ENCODE assay signal across 17 cellular contexts in the genomic region with DNA sequence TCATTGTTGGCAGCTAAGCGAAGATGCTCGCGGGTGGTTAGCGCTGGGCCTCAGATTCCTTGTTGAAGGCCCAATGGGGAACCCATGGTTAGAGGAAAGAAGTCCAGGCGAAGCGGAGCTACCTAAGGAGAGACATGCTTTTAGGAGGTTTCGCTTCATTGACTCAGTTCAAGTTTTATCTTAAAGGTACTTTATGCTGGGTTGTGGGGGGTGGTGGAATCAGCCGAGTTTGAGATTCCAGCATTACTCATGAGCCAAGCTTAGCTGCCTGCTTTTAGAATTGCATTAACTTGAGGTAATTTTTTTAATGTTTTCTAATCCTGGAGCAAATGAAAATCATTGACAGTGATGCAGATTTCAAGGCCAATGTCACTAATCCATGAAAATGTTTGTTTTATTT. TPM values are rescaled to one million over a fixed set of nuclear protein-coding genes. Genes with fewer than 3 reads are reported as not detected.
A peak's percentile ranks its signal among the peaks of the same experiment; 100 is the strongest.
DNase-seq lines count a peak whose midpoint lies in the region; ATAC-seq, FAIRE-seq and TF ChIP-seq lines count a peak whose summit lies in the region.
"Had no signal": no experiment of that assay in that cellular context is flagged by ENCODE, and none has a peak within 500 bp of the region (broad histone marks: within the 10 kb centered on the region; RNA-seq: fewer than 3 reads in every experiment).

No MANE protein-coding gene starts in this region.

- ATAC-seq in sciatic nerve (no peak), HG02610 (IDR thresholded peaks at IDR 0.05; ENCODE audit: unreplicated experiment) (no peak), HG03460 (IDR thresholded peaks at IDR 0.05; ENCODE audit: unreplicated experiment) (no peak)

- peak overlapping the region; percentile 86 for H3K27ac ChIP-seq in SJCRH30
- peak overlapping the region; percentile 90 for H3K27ac ChIP-seq in substantia nigra (ENCODE audit: low read depth, low read length, poor library complexity, severe bottlenecking)
- H3K27ac ChIP-seq: PC-9 had no signal

- H3K27me3 ChIP-seq in SJCRH30, result no peaks in the 10 kb centered on the region
- H3K27me3 ChIP-seq in bronchial epithelial cell (ENCODE audit: control insufficient read depth, insufficient read depth, low read length), result peaks cover 7% of the 10 kb centered on the region
- no peaks in the 10 kb centered on the region for H3K27me3 ChIP-seq in kidney epithelial cell (ENCODE audit: control insufficient read depth, insufficient read depth, low read length)

- peaks cover 22% of the 10 kb centered on the region for H3K36me3 ChIP-seq in SJCRH30
- no peaks in the 10 kb centered on the region for H3K36me3 ChIP-seq in bronchial epithelial cell (ENCODE audit: control insufficient read depth, insufficient read depth, low read length)
- no peaks in the 10 kb centered on the region for H3K36me3 ChIP-seq in kidney epithelial cell (ENCODE audit: control insufficient read depth, insufficient read depth, low read length)

- TF ChIP-seq CTCF in bronchial epithelial cell (IDR thresholded peaks at IDR 0.05; ENCODE audit: insufficient read depth, low read length, severe bottlenecking) (no peak), kidney epithelial cell (IDR thresholded peaks at IDR 0.05; ENCODE audit: insufficient read depth, low read length, poor library complexity, severe bottlenecking) (no peak)

- peak; percentile 83 for FAIRE-seq in bronchial epithelial cell (lab: Jason Lieb, UNC)
- FAIRE-seq: GM12891, GM18507 had no signal

- intact Hi-C loops in sciatic nerve (cut with DNase I), result no loop called here

- DNase-seq in SJCRH30 (no peak), bronchial epithelial cell (ENCODE audit: low read depth) (no peak), kidney epithelial cell (ENCODE audit: low read depth) (peak; percentile 29), substantia nigra (lab: John Stamatoyannopoulos, UW) (peak in 1 of 49 donors; percentile 7), sciatic nerve (ENCODE audit: low spot score) (no peak)
- DNase-seq: GDM1, HFFc6, KBM-7, MV-4-11, NCI-H1436, NCI-H2029 treated with DMSO at 0.1 percent for 48 hours, NCI-H82, PC-9 had no signal

- no peak overlapping the region for H3K4me3 ChIP-seq in SJCRH30
- H3K4me3 ChIP-seq in bronchial epithelial cell (ENCODE audit: low read depth, low read length), result no peak overlapping the region
- no peak overlapping the region for H3K4me3 ChIP-seq in kidney epithelial cell (ENCODE audit: low read depth, low read length)
- H3K4me3 ChIP-seq: PC-9 had no signal

- H3K9me3 ChIP-seq in SJCRH30 (replicated peaks), result peaks cover 3% of the 10 kb centered on the region

- peaks cover 37% of the 10 kb centered on the region for H3K4me1 ChIP-seq in SJCRH30

RNA-seq across cellular contexts. Expression of a gene that starts 16.1 kb away (rescaled TPM):
- total RNA-seq in SJCRH30 (2014; rRNA removed; shearing (Covaris generic)), result 67.6 and 77.9 TPM in 2 replicates
- total RNA-seq in bronchial epithelial cell (0.26 TPM in 1 of 2 replicates, not detected in the other), kidney epithelial cell (0.96 and 1.3 TPM in 2 replicates), sciatic nerve (8.2 TPM)
- total RNA-seq: HFFc6, PC-9 had no signal
